ENCODE assay signal across 1 cellular context in genomic region chr9:136799079-136799853, GRCh38.
TF ChIP-seq lines count a peak whose summit lies in the region.

No MANE protein-coding gene starts in this region.

TF ChIP-seq in IMR-90, 13 proteins besides CTCF, POLR2A, EP300 and RAD21 (continued from another document):
- TF ChIP-seq SMC3 (IDR thresholded peaks at IDR 0.05; ENCODE audit: low read depth, low read length) (no peak), MAFK (IDR thresholded peaks at IDR 0.05; ENCODE audit: low read depth, low read length) (no peak), MXI1 (IDR thresholded peaks at IDR 0.05; ENCODE audit: borderline replicate concordance, low read depth, low read length) (no peak)
